ENCODE assay signal across 22 cellular contexts in the genomic region with DNA sequence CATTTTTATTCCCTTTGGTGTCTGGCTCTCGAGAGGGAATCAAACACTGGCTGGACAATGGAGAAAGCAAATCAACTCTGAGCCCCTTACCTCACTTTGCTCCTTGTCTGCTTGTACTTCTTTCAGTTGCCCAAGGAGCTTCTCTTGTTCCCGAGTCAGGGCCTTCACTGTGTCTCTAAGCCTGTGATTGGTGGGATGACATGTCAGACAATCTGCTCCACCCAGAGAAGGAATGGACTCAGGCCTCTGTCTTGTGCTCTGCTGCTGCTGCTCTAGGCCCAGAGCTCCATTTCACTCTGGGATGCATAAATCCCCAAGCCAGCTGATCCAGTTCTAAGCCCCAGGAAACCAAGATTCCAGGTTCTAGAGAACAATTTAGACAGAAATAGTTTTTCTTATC. TPM values are rescaled to one million over a fixed set of nuclear protein-coding genes. Genes with fewer than 3 reads are reported as not detected.
"Had no signal": no experiment of that assay in that cellular context is flagged by ENCODE, and none has a peak within 500 bp of the region (broad histone marks: within the 10 kb centered on the region; RNA-seq: fewer than 3 reads in every experiment).

No MANE protein-coding gene starts in this region.

- H3K27me3 ChIP-seq: esophagus muscularis mucosa, foreskin keratinocyte had no signal

- H2AFZ ChIP-seq: parathyroid adenoma had no signal

- H3K27ac ChIP-seq: esophagus muscularis mucosa, foreskin keratinocyte, parathyroid adenoma, thoracic aorta had no signal

- H3K4me3 Mint-ChIP-seq: naive B cell, T-cell had no signal

- FAIRE-seq: astrocyte, bronchial epithelial cell, keratinocyte had no signal

- ATAC-seq: activated CD4-positive, CD25-positive, alpha-beta regulatory T cell treated with anti-CD3 and anti-CD28 coated beads, Interleukin-2, amount 50 U/mL, for 24 hours; foreskin keratinocyte; left lobe of liver; T-cell had no signal

- H3K9me3 Mint-ChIP-seq: naive B cell, T-cell had no signal

- DNase-seq: activated naive CD4-positive, alpha-beta T cell treated with Interleukin-2 at 50 U/mL for 16 hours; foreskin keratinocyte; head of caudate nucleus; naive B cell; stimulated activated CD4-positive, alpha-beta T cell treated with anti-CD3 and anti-CD28 coated beads, Interleukin-12 subunit alpha, Interleukin-12 subunit beta, amount 100 ng/mL, for 4 hours; stimulated activated CD4-positive, alpha-beta T cell treated with anti-CD3 and anti-CD28 coated beads, Interleukin-2, amount 100 ng/mL, for 24 hours; T-cell; T-helper 9 cell had no signal

- H3K4me3 ChIP-seq: esophagus muscularis mucosa, thoracic aorta had no signal

- H3K9ac ChIP-seq: parathyroid adenoma had no signal

- H3K9me3 ChIP-seq: esophagus muscularis mucosa, thoracic aorta had no signal

- H3K27me3 Mint-ChIP-seq: naive B cell, T-cell had no signal

- H3K27ac Mint-ChIP-seq: T-cell had no signal

- H3K4me1 ChIP-seq: foreskin keratinocyte, parathyroid adenoma had no signal

- H3K79me2 ChIP-seq: parathyroid adenoma had no signal

RNA-seq across cellular contexts. Expression of a gene that starts 32.1 kb away (rescaled TPM):
- total RNA-seq: activated CD8-positive, alpha-beta memory T cell treated with anti-CD3 and anti-CD28 coated beads for 36 hours; astrocyte; bronchial epithelial cell; chondrocyte; dermis microvascular lymphatic vessel endothelial cell; esophagus muscularis mucosa; foreskin keratinocyte; left lobe of liver; lung microvascular endothelial cell; mononuclear cell; T-cell; thoracic aorta; ureter had no signal
- polyA plus RNA-seq: foreskin keratinocyte, keratinocyte had no signal
